In genomic region chr1:153597206-153597605, GRCh38 we compare ENCODE assay signal across 7 cellular contexts. TPM values are rescaled to one million over a fixed set of nuclear protein-coding genes. Genes with fewer than 3 reads are reported as not detected.
A peak's percentile ranks its signal among the peaks of the same experiment; 100 is the strongest.
DNase-seq lines count a peak whose midpoint lies in the region; ATAC-seq lines count a peak whose summit lies in the region.
"Had no signal": no experiment of that assay in that cellular context is flagged by ENCODE, and none has a peak within 500 bp of the region (broad histone marks: within the 10 kb centered on the region; RNA-seq: fewer than 3 reads in every experiment).

No MANE protein-coding gene starts in this region.

- ATAC-seq in HG02798 (IDR thresholded peaks at IDR 0.05; ENCODE audit: poor library complexity, unreplicated experiment) (no peak), HG03196 (IDR thresholded peaks at IDR 0.05; ENCODE audit: unreplicated experiment) (no peak)

- DNase-seq in Daoy (ENCODE audit: low read depth) = peak; percentile 61
- DNase-seq in RKO (ENCODE audit: low spot score) = peak; percentile 98
- peak; percentile 47 for DNase-seq in islet precursor cell
- DNase-seq in effector CD4-positive, alpha-beta T cell = no peak
- DNase-seq: NCI-H2227 treated with DMSO at 0.1 percent for 48 hours had no signal

RNA-seq across cellular contexts. Expression of gene S100A16, which starts 15.7 kb away (rescaled TPM):
- total RNA-seq in Daoy (2014; rRNA removed; shearing (Covaris generic)) = 131 and 135 TPM in 2 replicates

RNA-seq across cellular contexts. Expression of gene S100A14, which starts 18.9 kb away (rescaled TPM):
- total RNA-seq in Daoy (2014; rRNA removed; shearing (Covaris generic)) = not detected in 2 replicates

RNA-seq across cellular contexts. Expression of gene S100A13, which starts 30.1 kb away (rescaled TPM):
- total RNA-seq in Daoy (2014; rRNA removed; shearing (Covaris generic)) = 126 and 201 TPM in 2 replicates

RNA-seq across cellular contexts. Expression of gene S100A1, which starts 31.0 kb away (rescaled TPM):
- 0.40 TPM in 1 of 2 replicates, not detected in the other for total RNA-seq in Daoy (2014; rRNA removed; shearing (Covaris generic))

RNA-seq across cellular contexts. Expression of gene S100A2, which starts 31.6 kb away (rescaled TPM):
- total RNA-seq in Daoy (2014; rRNA removed; shearing (Covaris generic)) = 86.8 and 88.6 TPM in 2 replicates
